In the genomic region with DNA sequence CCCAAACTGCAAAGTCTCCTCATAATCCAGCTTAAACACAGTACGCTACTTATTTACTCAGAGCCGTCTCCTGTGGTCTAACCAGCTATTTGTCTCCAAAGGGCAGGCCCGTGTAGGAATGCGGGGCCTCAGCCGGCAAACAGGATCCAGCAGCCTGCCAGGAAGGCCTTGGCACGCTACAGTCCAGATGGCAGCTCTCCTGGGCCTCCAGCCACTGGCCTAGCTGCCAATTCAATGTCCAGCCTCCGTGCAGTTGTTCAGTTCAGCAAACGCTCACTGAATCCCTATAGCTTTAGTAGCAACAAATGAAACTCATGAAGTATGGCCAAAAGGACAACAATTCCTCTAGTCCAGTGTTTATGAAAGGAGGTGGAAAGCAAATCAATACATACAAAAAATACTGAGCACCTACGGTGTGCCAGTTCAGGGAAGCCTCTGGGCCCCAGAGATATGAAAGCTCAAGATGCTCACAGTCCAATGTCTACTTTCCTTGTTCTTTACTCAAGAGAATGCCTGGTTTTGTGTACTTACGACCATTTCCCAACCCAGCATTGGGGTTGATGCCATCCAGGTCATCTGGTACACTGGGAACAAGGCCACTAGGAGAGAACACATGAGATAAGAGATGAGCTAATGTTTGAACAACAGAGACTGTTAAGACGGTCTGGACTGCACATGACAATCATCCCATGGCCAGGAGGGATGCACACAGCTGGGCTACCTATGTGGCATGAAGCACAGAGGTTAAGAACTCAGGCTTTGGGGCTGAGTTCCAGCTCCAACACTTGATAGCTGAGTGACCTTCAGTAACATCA, we compare ENCODE assay signal across 10 cellular contexts. TPM values are rescaled to one million over a fixed set of nuclear protein-coding genes. Genes with fewer than 3 reads are reported as not detected.
DNase-seq lines count a peak whose midpoint lies in the region; ATAC-seq and TF ChIP-seq lines count a peak whose summit lies in the region.
"Had no signal": no experiment of that assay in that cellular context is flagged by ENCODE, and none has a peak within 500 bp of the region (broad histone marks: within the 10 kb centered on the region; RNA-seq: fewer than 3 reads in every experiment).

No MANE protein-coding gene starts in this region.

- intact Hi-C loops in heart left ventricle (cut with DNase I) = no loop called here

- H3K4me3 ChIP-seq in BJ (ENCODE audit: low read depth, low read length) (no peak overlapping the region), heart left ventricle (no peak overlapping the region), mesendoderm (ENCODE audit: low read length) (no peak overlapping the region)

- H2BK15ac ChIP-seq in mesendoderm (replicated peaks; ENCODE audit: low read depth) = no peak overlapping the region

- H3K27me3 ChIP-seq in BJ (ENCODE audit: control insufficient read depth, insufficient read depth, low read length) (no peaks in the 10 kb centered on the region), heart left ventricle (no peaks in the 10 kb centered on the region), mesendoderm (ENCODE audit: insufficient read depth, low read length, poor library complexity) (no peaks in the 10 kb centered on the region)

- no peak overlapping the region for H2AK5ac ChIP-seq in mesendoderm (ENCODE audit: low read length)

- no peak overlapping the region for H3K4ac ChIP-seq in mesendoderm (ENCODE audit: low read depth, low read length)

- peaks cover 0 to 29% (median 7%) of the 10 kb centered on the region in 12 donors for H3K4me1 ChIP-seq in heart left ventricle
- H3K4me1 ChIP-seq in mesendoderm (ENCODE audit: control insufficient read depth, low read depth, low read length) = no peaks in the 10 kb centered on the region

- H3K4me1 Mint-ChIP-seq in progenitor cell of endocrine pancreas (ENCODE audit: low read depth) = peaks cover 9% of the 10 kb centered on the region

- H3K36me3 ChIP-seq in BJ (ENCODE audit: control insufficient read depth, insufficient read depth, low read length) (peaks cover 9% of the 10 kb centered on the region), heart left ventricle (peaks cover 0 to 58% (median 51%) of the 10 kb centered on the region in 9 donors), mesendoderm (ENCODE audit: control insufficient read depth, insufficient read depth, low read length) (peaks cover 8% of the 10 kb centered on the region)

- no peaks in the 10 kb centered on the region for H3K9me3 ChIP-seq in heart left ventricle

- H3K9me3 Mint-ChIP-seq in progenitor cell of endocrine pancreas (ENCODE audit: low read depth) = no peaks in the 10 kb centered on the region
- H3K9me3 Mint-ChIP-seq: effector memory CD8-positive, alpha-beta T cell had no signal

- H3K4me2 ChIP-seq in mesendoderm (ENCODE audit: low read length) = no peak overlapping the region

- H3K79me1 ChIP-seq in mesendoderm (ENCODE audit: low read length) = peaks cover 11% of the 10 kb centered on the region

- 46 to 60% (median 51%) methylated on average over 11 of the region's 11 CpGs for WGBS in heart left ventricle, 4 donors
- no CpG with 5 or more reads among the region's 11 CpGs for WGBS in mesendoderm (ENCODE audit: extremely low coverage, insufficient coverage, low lambda C conversion rate)

- no peak overlapping the region for H3K9ac ChIP-seq in mesendoderm (ENCODE audit: low read length)

- peak; percentile 49 for DNase-seq in BJ (ENCODE audit: low read depth)
- peak in 56 of 58 donors; percentile 15 to 92 (median 74) for DNase-seq in anterior cingulate cortex (lab: John Stamatoyannopoulos, UW)
- peak; percentile 69 to 83 (median 74) for DNase-seq in heart left ventricle
- DNase-seq in progenitor cell of endocrine pancreas (ENCODE audit: low spot score, unreplicated experiment) = no peak
- DNase-seq in stimulated activated CD4-positive, alpha-beta T cell treated with anti-CD3 and anti-CD28 coated beads, Interleukin-4, amount 100 ng/mL, for 4 hours = no peak
- DNase-seq in mesendoderm = no peak
- DNase-seq: effector memory CD8-positive, alpha-beta T cell had no signal

- H4K8ac ChIP-seq in mesendoderm (ENCODE audit: low read depth, low read length) = no peak overlapping the region

- H3K79me2 ChIP-seq in mesendoderm (ENCODE audit: control insufficient read depth, insufficient read depth, low read length) = peaks cover 19% of the 10 kb centered on the region

- no peak overlapping the region for H4K5ac ChIP-seq in mesendoderm (ENCODE audit: low read length)

- no peak overlapping the region for H2BK120ac ChIP-seq in mesendoderm (ENCODE audit: low read depth, low read length)

- no peak overlapping the region for H2BK5ac ChIP-seq in mesendoderm (ENCODE audit: low read length)

- no peak for TF ChIP-seq CTCF in BJ (IDR thresholded peaks at IDR 0.05; ENCODE audit: insufficient read depth, low read depth, low read length)
- no peak for TF ChIP-seq CTCF in heart left ventricle (IDR thresholded peaks at IDR 0.05)
- no peak for TF ChIP-seq CTCF in progenitor cell of endocrine pancreas (IDR thresholded peaks at IDR 0.05; ENCODE audit: unreplicated experiment)

- no peak overlapping the region for H3K56ac ChIP-seq in mesendoderm (ENCODE audit: low read length)

- no peak for TF ChIP-seq POLR2A in heart left ventricle (IDR thresholded peaks at IDR 0.05)

- peak; percentile 92 to 97 (median 95) for ATAC-seq in heart left ventricle
- ATAC-seq in GM19351 (IDR thresholded peaks at IDR 0.05; ENCODE audit: unreplicated experiment) = no peak
- ATAC-seq in GM19324 (IDR thresholded peaks at IDR 0.05; ENCODE audit: low FRiP score, unreplicated experiment) = no peak
- ATAC-seq: effector memory CD8-positive, alpha-beta T cell had no signal

- no peak overlapping the region for H3K23ac ChIP-seq in mesendoderm (ENCODE audit: low read length)

- H3K36me3 Mint-ChIP-seq in progenitor cell of endocrine pancreas (ENCODE audit: insufficient read depth) = peaks cover 16% of the 10 kb centered on the region

- peak overlapping the region; percentile 52 to 91 (median 68) for H3K27ac ChIP-seq in heart left ventricle
- H3K27ac ChIP-seq in mesendoderm (ENCODE audit: low read depth, low read length) = no peak overlapping the region
- H3K27ac ChIP-seq: HL-60 had no signal

- H3K27ac Mint-ChIP-seq in progenitor cell of endocrine pancreas = peak overlapping the region; percentile 80

- POLR2A ChIA-PET in BJ (lab: Charles Lee) = no interaction called here

- CTCF ChIA-PET in BJ (lab: Yijun Ruan, JAX) = interaction anchor here (0.6 kb wide), 1 partner anchor 222 kb away, joined by 3 read pairs; no protein-coding TSS in a partner anchor

- no peak overlapping the region for H3K18ac ChIP-seq in mesendoderm (ENCODE audit: low read length)

- no peak overlapping the region for H3K4me3 Mint-ChIP-seq in progenitor cell of endocrine pancreas (ENCODE audit: low read depth)
- H3K4me3 Mint-ChIP-seq: effector memory CD8-positive, alpha-beta T cell had no signal

- no peaks in the 10 kb centered on the region for H3K27me3 Mint-ChIP-seq in progenitor cell of endocrine pancreas
- H3K27me3 Mint-ChIP-seq: effector memory CD8-positive, alpha-beta T cell had no signal

RNA-seq across cellular contexts. Expression of a gene that starts 8.3 kb away (rescaled TPM):
- polyA plus RNA-seq in BJ (2011; rRNA removed) = 28.1 and 33.8 TPM in 2 replicates
- 30.5 and 33.1 TPM in 2 replicates for polyA minus RNA-seq in BJ (2011; rRNA and poly(A)+ RNA removed)
- total RNA-seq in heart left ventricle = 100 to 1,000 TPM in 1 of 9 donors, 10 to 100 TPM in 8; 43.0 to 114 (median 57.9) TPM
- 10 to 100 TPM; 26.1 to 39.2 TPM for polyA plus RNA-seq in heart left ventricle
- total RNA-seq in progenitor cell of endocrine pancreas = 72.3 and 76.8 TPM in 2 replicates
- 20.0 TPM for polyA plus RNA-seq in mesendoderm (2013, experiment 1 of 2)
- polyA plus RNA-seq in mesendoderm (2013, experiment 2 of 2) = 20.2 TPM

Comparison
In these comparisons a context has a peak if more than half of its experiments do, and no peak if none do; other contexts are left out.
1. DNase-seq: peak in BJ (single experiment), anterior cingulate cortex (56 of 58) and heart left ventricle (5 of 5); none in progenitor cell of endocrine pancreas (single experiment), stimulated activated CD4-positive, alpha-beta T cell treated with anti-CD3 and anti-CD28 coated beads, Interleukin-4, amount 100 ng/mL, for 4 hours (0 of 2) and mesendoderm (single experiment).
2. ATAC-seq: peak in heart left ventricle (4 of 4); none in GM19351 (single experiment) and GM19324 (single experiment).